Comparison of ENCODE assay signal across 10 cellular contexts in genomic region chrX:49198540-49199314, GRCh38. TPM values are rescaled to one million over a fixed set of nuclear protein-coding genes. Genes with fewer than 3 reads are reported as not detected.
A peak's percentile ranks its signal among the peaks of the same experiment; 100 is the strongest.
DNase-seq lines count a peak whose midpoint lies in the region; ATAC-seq lines count a peak whose summit lies in the region.
"Had no signal": no experiment of that assay in that cellular context is flagged by ENCODE, and none has a peak within 500 bp of the region (broad histone marks: within the 10 kb centered on the region; RNA-seq: fewer than 3 reads in every experiment).

No MANE protein-coding gene starts in this region.

- no peak overlapping the region for H3K27ac Mint-ChIP-seq in T-helper 17 cell

- H3K36me3 ChIP-seq in SJCRH30, result no peaks in the 10 kb centered on the region
- H3K36me3 ChIP-seq: right atrium auricular region had no signal

- H3K4me1 ChIP-seq in SJCRH30, result no peaks in the 10 kb centered on the region
- H3K4me1 ChIP-seq: right atrium auricular region had no signal

- H3K36me3 Mint-ChIP-seq in T-helper 17 cell (ENCODE audit: low read depth), result peaks cover 2% of the 10 kb centered on the region

- H3K27me3 Mint-ChIP-seq in T-helper 17 cell, result no peaks in the 10 kb centered on the region

- DNase-seq in DMS53 (lab: John Stamatoyannopoulos, UW), result peak; percentile 35
- DNase-seq in DMS53 treated with DMSO at 0.1 percent for 48 hours (lab: John Stamatoyannopoulos, UW; ENCODE audit: unreplicated experiment), result no peak
- DNase-seq in T-helper 17 cell, result no peak
- DNase-seq in SJCRH30, result no peak
- DNase-seq: mammary epithelial cell, Right ventricle myocardium superior had no signal

- no peaks in the 10 kb centered on the region for H3K27me3 ChIP-seq in SJCRH30
- H3K27me3 ChIP-seq: right atrium auricular region had no signal

- H3K9me3 ChIP-seq in T-helper 17 cell (ENCODE audit: control insufficient read depth, low read length, poor library complexity, severe bottlenecking), result no peaks in the 10 kb centered on the region
- peaks cover 18% of the 10 kb centered on the region for H3K9me3 ChIP-seq in iPS-18c (ENCODE audit: control insufficient read depth, insufficient read depth, low read length)
- no peaks in the 10 kb centered on the region for H3K9me3 ChIP-seq in SJCRH30 (replicated peaks)
- H3K9me3 ChIP-seq: right atrium auricular region had no signal

- H3K4me1 Mint-ChIP-seq in T-helper 17 cell, result peaks cover 14% of the 10 kb centered on the region

- H3K4me3 ChIP-seq in iPS-18c (ENCODE audit: insufficient read depth, low read depth, low read length) (peak overlapping the region; percentile 44), SJCRH30 (no peak overlapping the region)

- ATAC-seq in T-helper 17 cell, result no peak
- ATAC-seq in GM18907 (IDR thresholded peaks at IDR 0.05; ENCODE audit: unreplicated experiment), result no peak

- H3K27ac ChIP-seq in SJCRH30, result no peak overlapping the region
- H3K27ac ChIP-seq: right atrium auricular region had no signal

- peak overlapping the region; percentile 75 for H3K4me3 Mint-ChIP-seq in T-helper 17 cell

RNA-seq across cellular contexts. Expression of gene SYP, which starts 1.3 kb away (rescaled TPM):
- under 1 TPM; 0.30 to 0.60 TPM for total RNA-seq in T-helper 17 cell
- 0.10 and 0.45 TPM in 2 replicates for total RNA-seq in SJCRH30 (2014; rRNA removed; shearing (Covaris generic))

RNA-seq across cellular contexts. Expression of gene PRICKLE3, which starts 12.6 kb away (rescaled TPM):
- 1 to 10 TPM; 4.8 to 7.5 TPM for total RNA-seq in T-helper 17 cell
- 3.4 TPM in 2 replicates for total RNA-seq in SJCRH30 (2014; rRNA removed; shearing (Covaris generic))

RNA-seq across cellular contexts. Expression of gene PLP2, which starts 27.0 kb away (rescaled TPM):
- 100 to 1,000 TPM; 180 to 203 TPM for total RNA-seq in T-helper 17 cell
- total RNA-seq in SJCRH30 (2014; rRNA removed; shearing (Covaris generic)), result 50.3 and 56.6 TPM in 2 replicates

RNA-seq across cellular contexts. Expression of gene CACNA1F, which starts 34.4 kb away (rescaled TPM):
- total RNA-seq in T-helper 17 cell, result under 1 TPM; 0.47 to 0.67 TPM
- not detected in 2 replicates for total RNA-seq in SJCRH30 (2014; rRNA removed; shearing (Covaris generic))
- total RNA-seq: M059J had no signal

RNA-seq across cellular contexts. Expression of gene MAGIX, which starts 36.2 kb away (rescaled TPM):
- total RNA-seq in T-helper 17 cell, result 1 to 10 TPM; 1.0 to 1.1 TPM
- total RNA-seq in SJCRH30 (2014; rRNA removed; shearing (Covaris generic)), result 0.53 and 1.2 TPM in 2 replicates
